8 cellular contexts compared by ENCODE assay signal in the genomic region with DNA sequence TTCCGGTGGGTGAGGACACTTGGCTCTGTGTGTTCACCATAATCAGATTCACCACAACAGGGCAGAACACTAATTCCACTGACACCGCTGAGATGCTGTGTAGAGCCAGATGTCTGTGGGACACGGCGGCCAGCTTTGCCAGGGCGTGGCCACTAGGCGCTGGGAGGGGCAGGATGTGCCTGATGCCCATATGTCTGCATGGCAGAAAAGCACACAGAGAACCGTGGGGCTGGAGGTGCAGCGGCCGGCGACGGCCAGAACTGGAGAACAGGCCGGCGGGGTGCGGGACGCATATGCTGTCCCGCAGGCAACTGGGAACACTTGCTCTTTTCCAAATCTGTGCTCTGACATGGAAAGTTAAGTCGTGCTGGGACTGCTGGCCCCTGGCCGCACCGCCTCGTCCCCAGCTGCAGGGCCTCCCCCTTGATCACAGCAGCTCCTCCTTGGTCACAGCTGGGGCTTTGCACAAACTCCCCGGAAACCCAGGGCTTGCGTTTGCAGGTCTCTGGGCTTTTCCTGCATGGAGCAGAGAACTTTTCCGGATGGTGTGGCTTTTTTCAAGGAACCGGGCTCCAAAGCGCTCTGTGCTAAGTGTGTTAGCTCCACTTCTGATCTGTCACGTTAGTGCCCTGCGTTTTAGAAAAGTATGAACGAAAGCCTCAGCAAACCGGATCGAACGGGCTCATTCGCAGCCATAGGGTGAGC.
DNase-seq lines count a peak whose midpoint lies in the region; TF ChIP-seq lines count a peak whose summit lies in the region.

No MANE protein-coding gene starts in this region.

- in situ Hi-C loops in GM13977 (cut with MboI; ENCODE audit: low pct_unique_long_range_greater_than_20kb, low sequenced_read_pairs, unreplicated experiment): no loop called here

- H3K36me3 ChIP-seq in WERI-Rb-1: no peaks in the 10 kb centered on the region

- DNase-seq in SKM-1 treated with dmso at 0.1 percent for 144 hours (lab: John Stamatoyannopoulos, UW; ENCODE audit: unreplicated experiment) (peak; percentile 24), SKM-1 (lab: John Stamatoyannopoulos, UW; ENCODE audit: unreplicated experiment) (no peak), HPDE6-E6E7 (ENCODE audit: extremely low spot score) (peak; percentile 49), WERI-Rb-1 (peak; percentile 9), fibroblast of gingiva (ENCODE audit: low read depth) (peak; percentile 26), medulla oblongata (ENCODE audit: extremely low spot score) (no peak), GM13977 (ENCODE audit: low spot score) (no peak)
- peak; percentile 37 for DNase-seq in stimulated activated CD4-positive, alpha-beta T cell treated with anti-CD3 and anti-CD28 coated beads, Interleukin-4, amount 100 ng/mL, for 1 hour

- no peaks in the 10 kb centered on the region for H3K9me3 ChIP-seq in WERI-Rb-1 (ENCODE audit: severe bottlenecking)

- H3K4me3 ChIP-seq in WERI-Rb-1 (ENCODE audit: low read depth, low read length): no peak overlapping the region

- no peak for TF ChIP-seq CTCF in WERI-Rb-1 (IDR thresholded peaks at IDR 0.05; ENCODE audit: low read depth, low read length)
- no peak for TF ChIP-seq CTCF in GM13977 (IDR thresholded peaks at IDR 0.05; ENCODE audit: extremely low read depth, insufficient read depth, missing control alignments)

- no peak overlapping the region for H3K27ac ChIP-seq in WERI-Rb-1

- H3K27me3 ChIP-seq in WERI-Rb-1 (ENCODE audit: insufficient read depth, low read depth, severe bottlenecking): no peaks in the 10 kb centered on the region

Comparison
In these comparisons a context has a peak if more than half of its experiments do, and no peak if none do; other contexts are left out.
1. DNase-seq: peak in SKM-1 treated with dmso at 0.1 percent for 144 hours (single experiment), HPDE6-E6E7 (single experiment), WERI-Rb-1 (single experiment), fibroblast of gingiva (single experiment) and stimulated activated CD4-positive, alpha-beta T cell treated with anti-CD3 and anti-CD28 coated beads, Interleukin-4, amount 100 ng/mL, for 1 hour (single experiment); none in SKM-1 (single experiment), medulla oblongata (single experiment) and GM13977 (single experiment).